ENCODE assay signal across 18 cellular contexts in the genomic region with DNA sequence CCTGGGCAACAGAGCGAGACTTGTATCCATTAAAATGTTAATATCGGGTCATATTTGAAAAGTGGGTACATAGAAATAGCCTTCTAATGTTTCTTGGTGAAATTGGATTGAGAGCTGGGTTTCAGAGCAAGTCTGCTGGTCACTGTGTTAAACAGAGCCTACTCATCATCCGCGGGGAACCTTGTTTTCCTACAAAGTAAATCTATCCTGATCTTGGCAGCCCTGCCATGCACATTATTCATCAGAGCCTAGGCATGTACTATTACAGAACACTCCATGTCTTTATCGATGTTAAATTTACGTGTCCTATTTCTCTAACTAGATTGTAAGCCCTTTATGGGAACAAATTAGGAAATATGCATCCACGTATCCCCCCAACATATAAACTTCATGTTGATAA. TPM values are rescaled to one million over a fixed set of nuclear protein-coding genes. Genes with fewer than 3 reads are reported as not detected.
DNase-seq lines count a peak whose midpoint lies in the region; ATAC-seq and TF ChIP-seq lines count a peak whose summit lies in the region.
"Had no signal": no experiment of that assay in that cellular context is flagged by ENCODE, and none has a peak within 500 bp of the region (broad histone marks: within the 10 kb centered on the region; RNA-seq: fewer than 3 reads in every experiment).

No MANE protein-coding gene starts in this region.

- peak in 1 of 2 donors; percentile 56 for ATAC-seq in gastrocnemius medialis
- no peak for ATAC-seq in activated T-cell treated with anti-CD3 and anti-CD28 coated beads, Interleukin-2, amount 50 U/mL, for 72 hours (replicated peaks in 1 of 2)
- ATAC-seq: CD8-positive, alpha-beta T cell; HCT116 had no signal

- TF ChIP-seq CTCF in MCF 10A (IDR thresholded peaks at IDR 0.05; ENCODE audit: unreplicated experiment) (no peak), mammary epithelial cell (conservative IDR thresholded peaks at IDR 0.05 in 1 of 2, IDR thresholded peaks at IDR 0.05 in 1 of 2; ENCODE audit: extremely low read depth in 1 of 2, insufficient read depth in 1 of 2, low read depth in 1 of 2, low read length in 2 of 2) (no peak), fibroblast of mammary gland (conservative IDR thresholded peaks at IDR 0.05; ENCODE audit: control insufficient read depth, insufficient read depth, low read depth, low read length) (no peak), gastrocnemius medialis (IDR thresholded peaks at IDR 0.05 in 4 of 5, conservative IDR thresholded peaks at IDR 0.05 in 1 of 5) (no peak)

- POLR2A ChIA-PET in MCF 10A (lab: Yijun Ruan, JAX): no interaction called here

- no peak overlapping the region for H2AFZ ChIP-seq in mammary epithelial cell (ENCODE audit: low read depth, low read length)

- H3K27me3 Mint-ChIP-seq in MCF 10A (ENCODE audit: insufficient read depth, unreplicated experiment): no peaks in the 10 kb centered on the region
- no peaks in the 10 kb centered on the region for H3K27me3 Mint-ChIP-seq in activated T-helper 1 cell treated with anti-CD3 and anti-CD28 coated beads, Interleukin-12 subunit alpha, Interleukin-12 subunit beta, Interleukin-2, Interleukin-4 antibody, amounts not matched to agents 30 ng/mL and 10 ng/mL and 1 ng/mL, durations not matched to agents 14 hours and 24 hours and 36 hours (ENCODE audit: insufficient read depth)
- H3K27me3 Mint-ChIP-seq in activated T-cell treated with anti-CD3 and anti-CD28 coated beads, Interleukin-2, amount 50 U/mL, for 72 hours (ENCODE audit: low read depth): no peaks in the 10 kb centered on the region

- H3K27ac ChIP-seq in mammary epithelial cell (ENCODE audit: insufficient read depth, low read depth, low read length): no peak overlapping the region
- H3K27ac ChIP-seq in gastrocnemius medialis: peak overlapping the region; percentile 56 to 92 (median 84)
- H3K27ac ChIP-seq: BLaER1 had no signal

- CTCF ChIA-PET in MCF 10A (lab: Yijun Ruan, JAX) (no interaction called here), mammary epithelial cell (lab: Charles Lee; ENCODE audit: low non-redundant PET) (no interaction called here)

- H3K4me2 ChIP-seq in mammary epithelial cell (ENCODE audit: insufficient read depth, low read depth, low read length): no peak overlapping the region
- H3K4me2 ChIP-seq: BLaER1 had no signal

- in situ Hi-C loops in mammary epithelial cell (cut with MboI; ENCODE audit: low sequenced_read_pairs in 2 of 2) (no loop called here), gastrocnemius medialis (cut with MboI; ENCODE audit: low sequenced_read_pairs in 4 of 4) (no loop called here)

- H3K9ac ChIP-seq in mammary epithelial cell (ENCODE audit: insufficient read depth, low read length): no peak overlapping the region
- H3K9ac ChIP-seq: BLaER1 had no signal

- H3K9me3 Mint-ChIP-seq in MCF 10A (ENCODE audit: unreplicated experiment): no peaks in the 10 kb centered on the region
- no peaks in the 10 kb centered on the region for H3K9me3 Mint-ChIP-seq in activated T-helper 1 cell treated with anti-CD3 and anti-CD28 coated beads, Interleukin-12 subunit alpha, Interleukin-12 subunit beta, Interleukin-2, Interleukin-4 antibody, amounts not matched to agents 30 ng/mL and 10 ng/mL and 1 ng/mL, durations not matched to agents 14 hours and 24 hours and 36 hours
- no peaks in the 10 kb centered on the region for H3K9me3 Mint-ChIP-seq in activated T-cell treated with anti-CD3 and anti-CD28 coated beads, Interleukin-2, amount 50 U/mL, for 72 hours
- H3K9me3 Mint-ChIP-seq: CD8-positive, alpha-beta T cell; HFFc6 had no signal

- 99% methylated on average over 7 of the region's 7 CpGs for WGBS in mammary epithelial cell (ENCODE audit: low coverage, missing lambda C conversion rate)

- no peak overlapping the region for H3K4me3 Mint-ChIP-seq in MCF 10A (ENCODE audit: unreplicated experiment)
- H3K4me3 Mint-ChIP-seq in activated T-helper 1 cell treated with anti-CD3 and anti-CD28 coated beads, Interleukin-12 subunit alpha, Interleukin-12 subunit beta, Interleukin-2, Interleukin-4 antibody, amounts not matched to agents 30 ng/mL and 10 ng/mL and 1 ng/mL, durations not matched to agents 14 hours and 24 hours and 36 hours: no peak overlapping the region
- no peak overlapping the region for H3K4me3 Mint-ChIP-seq in activated T-cell treated with anti-CD3 and anti-CD28 coated beads, Interleukin-2, amount 50 U/mL, for 72 hours
- H3K4me3 Mint-ChIP-seq: CD8-positive, alpha-beta T cell; HFFc6 had no signal

- no peaks in the 10 kb centered on the region for H4K20me1 ChIP-seq in mammary epithelial cell (ENCODE audit: insufficient read depth, low read length)

- H3K79me2 ChIP-seq in mammary epithelial cell (ENCODE audit: insufficient read depth, low read length): peaks cover 26% of the 10 kb centered on the region

- no peak for TF ChIP-seq POLR2A in gastrocnemius medialis (IDR thresholded peaks at IDR 0.05)

- H3K36me3 ChIP-seq in mammary epithelial cell (ENCODE audit: insufficient read depth, low read length) (peaks cover 2% of the 10 kb centered on the region), gastrocnemius medialis (no peaks in the 10 kb centered on the region)

- H3K9me3 ChIP-seq in mammary epithelial cell (replicated peaks; ENCODE audit: insufficient read depth, low read length) (no peaks in the 10 kb centered on the region), gastrocnemius medialis (no peaks in the 10 kb centered on the region)
- H3K9me3 ChIP-seq: BLaER1 had no signal

- dilution Hi-C loops in mammary epithelial cell (cut with HindIII; ENCODE audit: low sequenced_read_pairs): no loop called here

- H3K27me3 ChIP-seq in mammary epithelial cell (ENCODE audit: insufficient read depth, low read length) (no peaks in the 10 kb centered on the region), gastrocnemius medialis (no peaks in the 10 kb centered on the region)
- H3K27me3 ChIP-seq: BLaER1 had no signal

- peaks cover 66% of the 10 kb centered on the region for H3K36me3 Mint-ChIP-seq in MCF 10A (ENCODE audit: insufficient read depth, unreplicated experiment)
- peaks cover 10% of the 10 kb centered on the region for H3K36me3 Mint-ChIP-seq in activated T-helper 1 cell treated with anti-CD3 and anti-CD28 coated beads, Interleukin-12 subunit alpha, Interleukin-12 subunit beta, Interleukin-2, Interleukin-4 antibody, amounts not matched to agents 30 ng/mL and 10 ng/mL and 1 ng/mL, durations not matched to agents 14 hours and 24 hours and 36 hours (ENCODE audit: low read depth)
- H3K36me3 Mint-ChIP-seq in activated T-cell treated with anti-CD3 and anti-CD28 coated beads, Interleukin-2, amount 50 U/mL, for 72 hours (ENCODE audit: insufficient read depth in 2 of 2): peaks cover 4 to 14% of the 10 kb centered on the region in 2 donors
- H3K36me3 Mint-ChIP-seq: CD8-positive, alpha-beta T cell had no signal

- H3K27ac Mint-ChIP-seq in MCF 10A (ENCODE audit: low read depth, unreplicated experiment): peak overlapping the region; percentile 51
- no peak overlapping the region for H3K27ac Mint-ChIP-seq in activated T-helper 1 cell treated with anti-CD3 and anti-CD28 coated beads, Interleukin-12 subunit alpha, Interleukin-12 subunit beta, Interleukin-2, Interleukin-4 antibody, amounts not matched to agents 30 ng/mL and 10 ng/mL and 1 ng/mL, durations not matched to agents 14 hours and 24 hours and 36 hours
- no peak overlapping the region for H3K27ac Mint-ChIP-seq in activated T-cell treated with anti-CD3 and anti-CD28 coated beads, Interleukin-2, amount 50 U/mL, for 72 hours
- H3K27ac Mint-ChIP-seq: CD8-positive, alpha-beta T cell; HFFc6 had no signal

- BruUV-seq in MCF 10A (replicated peaks; lab: Mats Ljungman, UMichigan) (no TSS peak), mammary epithelial cell (replicated peaks; lab: Mats Ljungman, UMichigan) (no TSS peak)

- H3K4me1 ChIP-seq in mammary epithelial cell (ENCODE audit: insufficient read depth, low read length): no peaks in the 10 kb centered on the region
- H3K4me1 ChIP-seq in gastrocnemius medialis: peaks cover 59 to 62% of the 10 kb centered on the region in 2 donors
- H3K4me1 ChIP-seq: BLaER1 had no signal

- no peak overlapping the region for H3K4me3 ChIP-seq in mammary epithelial cell (replicated peaks in 1 of 3; ENCODE audit: insufficient read depth in 1 of 3, low read depth in 2 of 3, low read length in 3 of 3)
- H3K4me3 ChIP-seq in fibroblast of mammary gland (ENCODE audit: control insufficient read depth, low read depth, low read length): no peak overlapping the region
- H3K4me3 ChIP-seq in gastrocnemius medialis: no peak overlapping the region
- H3K4me3 ChIP-seq: BLaER1 had no signal

- DNase-seq in MCF 10A (ENCODE audit: unreplicated experiment) (no peak), mammary epithelial cell (no peak), fibroblast of mammary gland (ENCODE audit: low read depth) (peak; percentile 70), gastrocnemius medialis (no peak), hypothalamus (lab: John Stamatoyannopoulos, UW) (no peak)
- no peak for DNase-seq in activated T-helper 1 cell treated with anti-CD3 and anti-CD28 coated beads, Interleukin-12 subunit alpha, Interleukin-12 subunit beta, Interleukin-2, Interleukin-4 antibody, amounts not matched to agents 30 ng/mL and 10 ng/mL and 1 ng/mL, durations not matched to agents 14 hours and 24 hours and 36 hours (ENCODE audit: low spot score)
- DNase-seq in activated T-cell treated with anti-CD3 and anti-CD28 coated beads, Interleukin-2, amount 50 U/mL, for 72 hours: no peak
- DNase-seq: 8988T; Calu3; CD8-positive, alpha-beta T cell; DMS79 treated with DMSO at 0.1 percent for 48 hours; GF-D8; GOT3; H7; HFFc6; IMR-90 had no signal

- intact Hi-C loops in MCF 10A (cut with micrococcal nuclease) (no loop called here), mammary epithelial cell (cut with micrococcal nuclease) (no loop called here), gastrocnemius medialis (cut with DNase I; ENCODE audit: low total_unique reads) (no loop called here)
- intact Hi-C loops in activated T-helper 1 cell treated with anti-CD3 and anti-CD28 coated beads, Interleukin-12 subunit alpha, Interleukin-12 subunit beta, Interleukin-2, Interleukin-4 antibody, amounts not matched to agents 30 ng/mL and 10 ng/mL and 1 ng/mL, durations not matched to agents 14 hours and 24 hours and 36 hours (cut with micrococcal nuclease): no loop called here

- H3K4me1 Mint-ChIP-seq in MCF 10A (ENCODE audit: insufficient read depth, unreplicated experiment): peaks cover 6% of the 10 kb centered on the region
- no peaks in the 10 kb centered on the region for H3K4me1 Mint-ChIP-seq in activated T-helper 1 cell treated with anti-CD3 and anti-CD28 coated beads, Interleukin-12 subunit alpha, Interleukin-12 subunit beta, Interleukin-2, Interleukin-4 antibody, amounts not matched to agents 30 ng/mL and 10 ng/mL and 1 ng/mL, durations not matched to agents 14 hours and 24 hours and 36 hours (ENCODE audit: low read depth)
- H3K4me1 Mint-ChIP-seq in activated T-cell treated with anti-CD3 and anti-CD28 coated beads, Interleukin-2, amount 50 U/mL, for 72 hours (ENCODE audit: low read depth): no peaks in the 10 kb centered on the region

RNA-seq across cellular contexts. Expression of gene SETD7, which starts 18.7 kb away (rescaled TPM):
- total RNA-seq in MCF 10A (2022) (60.4 and 66.9 TPM in 2 replicates), mammary epithelial cell (10 to 100 TPM; 43.6 to 72.2 TPM), gastrocnemius medialis (100 to 1,000 TPM in 3 of 4 donors, 10 to 100 TPM in 1; 73.1 to 134 (median 113) TPM)
- polyA plus RNA-seq in mammary epithelial cell: 12.1 TPM
- 70.5 TPM for polyA minus RNA-seq in mammary epithelial cell
- total RNA-seq in activated T-helper 1 cell treated with anti-CD3 and anti-CD28 coated beads, Interleukin-12 subunit alpha, Interleukin-12 subunit beta, Interleukin-2, Interleukin-4 antibody, amounts not matched to agents 30 ng/mL and 10 ng/mL and 1 ng/mL, durations not matched to agents 14 hours and 24 hours and 36 hours: 17.4 and 18.7 TPM in 2 replicates
- 10 to 100 TPM; 19.8 to 20.8 TPM for total RNA-seq in activated T-cell treated with anti-CD3 and anti-CD28 coated beads, Interleukin-2, amount 50 U/mL, for 72 hours
